Comparison of ENCODE assay signal across 7 cellular contexts in the genomic region with DNA sequence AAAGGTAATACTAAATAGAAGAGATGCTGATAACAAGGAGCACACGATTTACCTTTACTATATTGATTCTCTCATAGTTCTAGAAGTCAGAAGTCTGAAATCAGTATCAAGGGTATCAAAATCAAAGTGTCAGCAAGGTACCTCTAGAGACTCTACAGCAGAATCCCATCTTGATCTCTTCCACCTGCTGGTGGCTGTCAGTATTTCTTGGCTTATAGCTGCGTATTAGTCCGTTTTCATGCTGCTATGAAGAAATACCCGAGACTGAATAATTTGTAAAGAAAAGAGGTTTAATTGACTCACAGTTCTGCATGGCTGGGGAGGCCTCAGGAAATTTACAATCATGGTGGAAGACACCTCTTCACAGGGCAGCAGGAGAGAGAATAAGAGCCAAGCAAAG.
DNase-seq lines count a peak whose midpoint lies in the region; ATAC-seq, FAIRE-seq and TF ChIP-seq lines count a peak whose summit lies in the region.
"Not testable (repeated sequence)": the region's sequence is repeated elsewhere in the genome, so short reads cannot be mapped to it uniquely, and the experiment has no call there.

No MANE protein-coding gene starts in this region.

- BruUV-seq in HCT116 (replicated peaks; lab: Mats Ljungman, UMichigan); K562 (replicated peaks; lab: Mats Ljungman, UMichigan): not testable (repeated sequence)

- H3K4me2 ChIP-seq in HCT116 (ENCODE audit: low read length); K562 (ENCODE audit: insufficient read depth, low read length): not testable (repeated sequence)

- FAIRE-seq in K562 (lab: Jason Lieb, UNC) = not testable (repeated sequence)

- WGBS in K562 (ENCODE audit: insufficient coverage, low coverage, missing lambda C conversion rate) = 65% methylated on average over 4 of the region's 4 CpGs

- POLR2A ChIA-PET in HCT116 (lab: Charles Lee) = not testable (repeated sequence)
- POLR2A ChIA-PET in K562 (lab: Yijun Ruan, JAX) = interaction anchor here (0.7 to 1.0 kb wide), 2 partner anchors 12 to 804 kb away, joined by 3 read pairs; no protein-coding TSS in a partner anchor

- not testable (repeated sequence) for H3K27ac Mint-ChIP-seq in mesothelial cell of epicardium

- H3K9me2 ChIP-seq in HCT116 (ENCODE audit: insufficient read depth) = not testable (repeated sequence)

- TF ChIP-seq POLR2A in HCT116 (IDR thresholded peaks at IDR 0.05; ENCODE audit: borderline replicate concordance, extremely low read depth, insufficient read depth, insufficient read length); K562 (conservative IDR thresholded peaks at IDR 0.05); uterus (IDR thresholded peaks at IDR 0.05): not testable (repeated sequence)

- not testable (repeated sequence) for H3K4me3 Mint-ChIP-seq in mesothelial cell of epicardium

- not testable (repeated sequence) for H3K36me3 ChIP-seq in BE2C; HCT116 (ENCODE audit: control insufficient read depth in 1 of 2, insufficient read depth in 2 of 2, low read length in 2 of 2); K562 (ENCODE audit: control insufficient read depth, insufficient read depth, low read length); uterus

- not testable (repeated sequence) for H4K20me1 ChIP-seq in HCT116 (ENCODE audit: insufficient read depth); K562 (replicated peaks; ENCODE audit: control insufficient read depth, insufficient read depth, low read length)

- not testable (repeated sequence) for H3K27me3 ChIP-seq in BE2C; HCT116 (ENCODE audit: insufficient read depth, low read length); K562 (ENCODE audit: control insufficient read depth in 2 of 2, insufficient read depth in 2 of 2, low read length in 2 of 2); uterus

- RAD21 ChIA-PET in HCT116 (lab: Charles Lee; ENCODE audit: low non-redundant PET in 1 of 2, low total read pairs in 2 of 2, uncharacterized antibody in 2 of 2, unreplicated experiment in 2 of 2) = not testable (repeated sequence)

- peak; percentile 36; the same call in 1 of the 2 replicates for TF ChIP-seq CTCF in BE2C (IDR thresholded peaks at IDR 0.05; ENCODE audit: low read depth, low read length)
- TF ChIP-seq CTCF in HCT116 (IDR thresholded peaks at IDR 0.05 in 2 of 3, conservative IDR thresholded peaks at IDR 0.05 in 1 of 3; ENCODE audit: borderline replicate concordance in 1 of 3, insufficient read depth in 1 of 3, low read depth in 2 of 3, low read length in 2 of 3) = peak; percentile 4 to 36 (median 23); a peak in 3 of 6 replicates
- TF ChIP-seq CTCF in K562 (IDR thresholded peaks at IDR 0.05 in 2 of 3, conservative IDR thresholded peaks at IDR 0.05 in 1 of 3; ENCODE audit: insufficient read depth in 2 of 3, low read depth in 1 of 3, low read length in 3 of 3); uterus (IDR thresholded peaks at IDR 0.05): not testable (repeated sequence)
- TF ChIP-seq CTCF in epithelial cell of proximal tubule (conservative IDR thresholded peaks at IDR 0.05; ENCODE audit: low read depth, low read length) = peak; percentile 12
- peak; percentile 45 for TF ChIP-seq CTCF in mesothelial cell of epicardium (IDR thresholded peaks at IDR 0.05; ENCODE audit: unreplicated experiment)

- H3K9ac ChIP-seq in HCT116 (ENCODE audit: low read length); K562 (ENCODE audit: insufficient read depth in 1 of 2, low read depth in 2 of 2, low read length in 2 of 2): not testable (repeated sequence)

- not testable (repeated sequence) for H2AFZ ChIP-seq in HCT116 (ENCODE audit: low read depth, low read length, poor library complexity, severe bottlenecking); K562 (ENCODE audit: low read depth, low read length)

- H3K4me3 ChIP-seq in BE2C (ENCODE audit: low read depth, low read length); HCT116 (replicated peaks in 1 of 2; ENCODE audit: low read depth in 1 of 2, low read length in 2 of 2); K562; epithelial cell of proximal tubule (ENCODE audit: low read depth, low read length); uterus: not testable (repeated sequence)

- not testable (repeated sequence) for H3K9me1 ChIP-seq in K562 (ENCODE audit: control insufficient read depth, insufficient read depth, low read length)

- peaks cover 18% of the 10 kb centered on the region for H3K9me3 Mint-ChIP-seq in mesothelial cell of epicardium

- not testable (repeated sequence) for H3K79me2 ChIP-seq in HCT116 (ENCODE audit: insufficient read depth, low read length); K562 (ENCODE audit: control insufficient read depth, insufficient read depth, low read length)

- in situ Hi-C loops in SK-MEL-5 (cut with HindIII; ENCODE audit: low pct_unique_long_range_greater_than_20kb, low sequenced_read_pairs); K562 (cut with MboI): not testable (repeated sequence)

- intact Hi-C loops in HCT116 (cut with micrococcal nuclease); K562 (cut with micrococcal nuclease); uterus (cut with DNase I; ENCODE audit: low total_unique reads): not testable (repeated sequence)

- DNase-seq in BE2C; HCT116 (ENCODE audit: low read depth, low spot score); K562 (ENCODE audit: extremely low read depth in 1 of 4, low spot score in 3 of 4); epithelial cell of proximal tubule (ENCODE audit: low read depth); mesothelial cell of epicardium (ENCODE audit: low spot score in 2 of 2, unreplicated experiment in 2 of 2); uterus: not testable (repeated sequence)
- DNase-seq in SK-MEL-5 (ENCODE audit: low read depth, low spot score) = peak; percentile 24

- TF ChIP-seq EP300 in K562 (IDR thresholded peaks at IDR 0.05; ENCODE audit: low read length) = not testable (repeated sequence)

- H3K36me3 Mint-ChIP-seq in mesothelial cell of epicardium = peaks cover 17% of the 10 kb centered on the region

- not testable (repeated sequence) for H3K27me3 Mint-ChIP-seq in mesothelial cell of epicardium (ENCODE audit: low read depth)

- H3K27ac ChIP-seq in HCT116 (ENCODE audit: low read depth, low read length); K562 (ENCODE audit: extremely low read depth, low read depth, low read length): not testable (repeated sequence)
- H3K27ac ChIP-seq in uterus = peak overlapping the region; percentile 78 to 80

- peak; percentile 54; the same call in 1 of the 2 replicates for ATAC-seq in HCT116
- ATAC-seq in K562 = 0 out of 3 replicates have a peak, but pooled peaks have one; percentile 48

- CTCF ChIA-PET in HCT116 (lab: Charles Lee); K562 (lab: Yijun Ruan, JAX; ENCODE audit: low intra/inter-chr PET ratio): not testable (repeated sequence)

- peaks cover 50% of the 10 kb centered on the region for H3K4me1 Mint-ChIP-seq in mesothelial cell of epicardium

- not testable (repeated sequence) for H3K9me3 ChIP-seq in BE2C; HCT116 (ENCODE audit: control insufficient read depth in 1 of 2, insufficient read depth in 1 of 2, low read depth in 1 of 2, low read length in 2 of 2); K562 (replicated peaks; ENCODE audit: control insufficient read depth, insufficient read depth, low read depth, low read length); uterus

- not testable (repeated sequence) for TF ChIP-seq RAD21 in HCT116 (IDR thresholded peaks at IDR 0.05; ENCODE audit: low read depth); K562 (CRISPR knock-in tag; conservative IDR thresholded peaks at IDR 0.05 in 1 of 2, IDR thresholded peaks at IDR 0.05 in 1 of 2)

- H3K4me1 ChIP-seq in BE2C = peaks cover 23% of the 10 kb centered on the region
- H3K4me1 ChIP-seq in HCT116 (ENCODE audit: control insufficient read depth in 1 of 2, insufficient read depth in 2 of 2, low read length in 2 of 2) = peaks cover 0 to 12% of the 10 kb centered on the region in 2 experiments; a peak in 1 of 4 replicates
- H3K4me1 ChIP-seq in K562 (replicated peaks in 1 of 2; ENCODE audit: control insufficient read depth in 2 of 2, insufficient read depth in 2 of 2, low read length in 2 of 2); uterus: not testable (repeated sequence)
